In genomic region chr1:38127432-38127831, GRCh38 we compare ENCODE assay signal across 31 cellular contexts.
A peak's percentile ranks its signal among the peaks of the same experiment; 100 is the strongest.
DNase-seq lines count a peak whose midpoint lies in the region; ATAC-seq and TF ChIP-seq lines count a peak whose summit lies in the region.
"Had no signal": no experiment of that assay in that cellular context is flagged by ENCODE, and none has a peak within 500 bp of the region (broad histone marks: within the 10 kb centered on the region; RNA-seq: fewer than 3 reads in every experiment).

No MANE protein-coding gene starts in this region.

- CTCF ChIA-PET in PC-9 (lab: Charles Lee), result interaction anchor here (0.5 to 1.9 kb wide), 2 partner anchors 11 to 76 kb away, joined by 3 to 8 read pairs; no protein-coding TSS in a partner anchor

- BruUV-seq in PC-9 (replicated peaks; lab: Mats Ljungman, UMichigan), result no TSS peak

- H3K4me1 ChIP-seq in PC-9 (replicated peaks; ENCODE audit: insufficient read depth) (peaks cover 65% of the 10 kb centered on the region), sigmoid colon (no peaks in the 10 kb centered on the region), Peyer's patch (no peaks in the 10 kb centered on the region)
- H3K4me1 ChIP-seq: BLaER1, body of pancreas, tibial artery had no signal

- no peaks in the 10 kb centered on the region for H3K36me3 ChIP-seq in PC-9 (ENCODE audit: low read depth)
- no peaks in the 10 kb centered on the region for H3K36me3 ChIP-seq in sigmoid colon
- H3K36me3 ChIP-seq in Peyer's patch, result no peaks in the 10 kb centered on the region
- H3K36me3 ChIP-seq: BLaER1, left ventricle myocardium inferior, tibial artery had no signal

- H3K9me2 ChIP-seq in PC-9 (ENCODE audit: insufficient read depth), result no peaks in the 10 kb centered on the region

- no peaks in the 10 kb centered on the region for H4K20me1 ChIP-seq in PC-9 (ENCODE audit: insufficient read depth)
- H4K20me1 ChIP-seq: BLaER1 had no signal

- POLR2A ChIA-PET in PC-9 (lab: Charles Lee; ENCODE audit: unreplicated experiment), result no interaction called here

- TF ChIP-seq CTCF in PC-9 (conservative IDR thresholded peaks at IDR 0.05) (no peak), fibroblast of the aortic adventitia (IDR thresholded peaks at IDR 0.05; ENCODE audit: insufficient read depth, low read length) (no peak), sigmoid colon (IDR thresholded peaks at IDR 0.05) (no peak), Peyer's patch (IDR thresholded peaks at IDR 0.05) (no peak)

- intact Hi-C loops in PC-9 (cut with micrococcal nuclease; ENCODE audit: unreplicated experiment) (no loop called here), sigmoid colon (cut with DNase I) (no loop called here)

- H3K27me3 ChIP-seq in PC-9 (ENCODE audit: insufficient read depth, low read depth) (no peaks in the 10 kb centered on the region), sigmoid colon (peaks cover 0 to 16% (median 0%) of the 10 kb centered on the region in 3 donors), Peyer's patch (no peaks in the 10 kb centered on the region)
- H3K27me3 ChIP-seq: BLaER1, body of pancreas had no signal

- no peak for ATAC-seq in GM21737 (IDR thresholded peaks at IDR 0.05; ENCODE audit: unreplicated experiment)
- ATAC-seq: body of pancreas, right cardiac atrium, T-helper 17 cell had no signal

- TF ChIP-seq POLR2A in sigmoid colon (IDR thresholded peaks at IDR 0.05) (no peak), Peyer's patch (IDR thresholded peaks at IDR 0.05) (no peak)

- peak overlapping the region; percentile 17; the same call in 1 of the 2 replicates for H3K4me2 ChIP-seq in PC-9
- H3K4me2 ChIP-seq: BLaER1 had no signal

- 37 to 47% methylated on average over 2 of the region's 2 CpGs for WGBS in sigmoid colon, 2 donors

- no peak overlapping the region for H2AFZ ChIP-seq in PC-9

- no peak for TF ChIP-seq EP300 in sigmoid colon (IDR thresholded peaks at IDR 0.05)

- H3K9me3 ChIP-seq in PC-9 (ENCODE audit: insufficient read depth, low read depth) (no peaks in the 10 kb centered on the region), sigmoid colon (no peaks in the 10 kb centered on the region), Peyer's patch (no peaks in the 10 kb centered on the region)
- H3K9me3 ChIP-seq: BLaER1, body of pancreas, left ventricle myocardium inferior, tibial artery had no signal

- H3K4me3 ChIP-seq in PC-9 (no peak overlapping the region), fibroblast of the aortic adventitia (ENCODE audit: low read depth, low read length) (no peak overlapping the region), sigmoid colon (no peak overlapping the region), Peyer's patch (no peak overlapping the region)
- H3K4me3 ChIP-seq: BLaER1, body of pancreas, dorsolateral prefrontal cortex, left ventricle myocardium inferior, tibial artery had no signal

- H3K27ac ChIP-seq in PC-9 (no peak overlapping the region), sigmoid colon (no peak overlapping the region), Peyer's patch (no peak overlapping the region)
- H3K27ac ChIP-seq: BLaER1, body of pancreas, dorsolateral prefrontal cortex, left ventricle myocardium inferior, tibial artery had no signal

- peaks cover 20% of the 10 kb centered on the region; the same call in 1 of the 2 replicates for H3F3A ChIP-seq in PC-9 (ENCODE audit: insufficient read depth, low read depth)

- DNase-seq in ELR (ENCODE audit: low read depth), result peak; percentile 32
- DNase-seq in PC-9, result no peak
- peak; percentile 8 for DNase-seq in fibroblast of the aortic adventitia (ENCODE audit: low read depth)
- peak; percentile 12 for DNase-seq in sigmoid colon
- no peak for DNase-seq in Peyer's patch
- DNase-seq in hippocampal formation (lab: John Stamatoyannopoulos, UW), result no peak
- DNase-seq: activated CD4-positive, alpha-beta memory T cell treated with anti-CD3 and anti-CD28 coated beads for 36 hours; activated CD4-positive, alpha-beta T cell treated with anti-CD3 and anti-CD28 coated beads for 1 hour; activated naive CD4-positive, alpha-beta T cell treated with Interleukin-2 at 50 U/mL for 16 hours; cerebellar nuclear complex; dorsolateral prefrontal cortex; GDM1; GOT3; islet precursor cell; KBM-7; left ventricle myocardium inferior; mesendoderm; MM.1S; NCI-H1105 treated with DMSO at 0.1 percent for 48 hours; NCI-H187 treated with DMSO at 0.1 percent for 48 hours; NCI-H2171 treated with DMSO at 0.1 percent for 48 hours; NCI-H524 treated with DMSO at 0.1 percent for 48 hours; NK-92 treated with Interleukin-12 subunit alpha and Interleukin-12 subunit beta, amount 100 ng/mL, for 24 hours; right cardiac atrium; SHP77; stimulated activated CD8-positive, alpha-beta memory T cell treated with anti-CD3 and anti-CD28 coated beads, Interleukin-4, amount 100 ng/mL, for 48 hours; T-helper 17 cell; tibial artery had no signal

- H3K79me2 ChIP-seq in PC-9 (ENCODE audit: low read depth), result no peaks in the 10 kb centered on the region

Comparison
In these comparisons a context has a peak if more than half of its experiments do, and no peak if none do; other contexts are left out.
1. DNase-seq: peak in ELR (single experiment), fibroblast of the aortic adventitia (single experiment) and sigmoid colon (single experiment); none in PC-9 (0 of 2), Peyer's patch (0 of 3) and hippocampal formation (0 of 2).